18 cellular contexts compared by ENCODE assay signal in the genomic region with DNA sequence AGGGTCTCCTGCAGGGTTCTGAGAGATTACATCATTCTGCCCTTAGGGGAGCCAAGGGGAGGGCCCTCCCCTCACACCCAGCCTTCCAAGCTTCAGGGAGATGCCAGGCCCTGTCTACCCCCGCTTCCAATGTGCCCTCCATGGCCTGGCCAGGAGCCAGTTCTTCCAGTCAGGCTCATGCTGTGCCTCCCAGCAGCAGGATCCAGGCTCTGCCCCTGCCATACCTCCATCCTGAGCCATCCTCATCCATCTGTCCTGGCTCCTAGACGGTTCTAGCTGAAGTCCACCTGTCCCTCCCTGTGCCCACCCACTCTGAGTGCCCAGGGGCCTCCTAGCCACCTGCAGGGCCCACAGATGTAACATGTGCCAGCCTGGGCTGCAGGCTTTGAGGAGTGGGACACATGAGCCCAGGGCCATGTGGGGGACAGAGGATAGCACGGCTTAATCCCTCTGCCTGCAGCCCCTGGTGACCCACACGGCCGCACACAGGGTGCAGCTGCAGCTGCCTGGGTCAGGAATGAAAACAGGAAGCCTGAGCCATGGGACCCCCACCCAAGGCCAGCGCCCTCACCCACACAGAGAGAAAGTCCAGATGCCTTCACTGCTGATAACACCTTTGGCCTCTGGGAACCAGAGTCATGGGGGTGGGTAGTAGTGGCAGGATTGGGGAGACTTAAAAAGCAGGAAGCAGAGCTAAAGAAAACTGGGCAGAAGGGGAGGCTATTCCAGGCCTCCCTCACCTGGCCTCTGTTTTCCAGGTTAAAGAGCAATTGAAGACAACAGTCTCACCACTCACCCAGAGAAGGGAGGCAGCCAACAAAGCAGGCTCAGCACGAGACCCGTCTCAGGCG. TPM values are rescaled to one million over a fixed set of nuclear protein-coding genes. Genes with fewer than 3 reads are reported as not detected.
DNase-seq lines count a peak whose midpoint lies in the region; ATAC-seq and TF ChIP-seq lines count a peak whose summit lies in the region.
"Had no signal": no experiment of that assay in that cellular context is flagged by ENCODE, and none has a peak within 500 bp of the region (broad histone marks: within the 10 kb centered on the region; RNA-seq: fewer than 3 reads in every experiment).

No MANE protein-coding gene starts in this region.

- WGBS in testis, 2 donors: 66 to 86% methylated on average over 1 to 9 of the region's 9 CpGs

- peaks cover 0 to 3% of the 10 kb centered on the region in 2 donors for H3K4me1 Mint-ChIP-seq in immature natural killer cell

- peak overlapping the region; percentile 40 for H3K27ac ChIP-seq in left ventricle myocardium inferior (replicated peaks)
- H3K27ac ChIP-seq in testis: no peak overlapping the region
- H3K27ac ChIP-seq: KMS-11, Peyer's patch had no signal

- H3K9me3 ChIP-seq in left ventricle myocardium inferior (replicated peaks) (peaks cover 10% of the 10 kb centered on the region), mucosa of descending colon (no peaks in the 10 kb centered on the region), testis (no peaks in the 10 kb centered on the region)

- no peak for TF ChIP-seq CTCF in left ventricle myocardium inferior (IDR thresholded peaks at IDR 0.05; ENCODE audit: borderline replicate concordance)
- no peak for TF ChIP-seq CTCF in mucosa of descending colon (IDR thresholded peaks at IDR 0.05)
- no peak for TF ChIP-seq CTCF in testis (IDR thresholded peaks at IDR 0.05)

- H3K36me3 Mint-ChIP-seq in immature natural killer cell: peaks cover 33 to 38% (median 35%) of the 10 kb centered on the region in 3 donors

- no peak for ATAC-seq in left cardiac atrium
- ATAC-seq in mucosa of descending colon: no peak

- H3K4me1 ChIP-seq in left ventricle myocardium inferior (peaks cover 13% of the 10 kb centered on the region), mucosa of descending colon (ENCODE audit: low read depth) (peaks cover 32% of the 10 kb centered on the region), testis (peaks cover 15% of the 10 kb centered on the region)
- H3K4me1 ChIP-seq: Peyer's patch had no signal

- H3K36me3 ChIP-seq in left ventricle myocardium inferior (peaks cover 48% of the 10 kb centered on the region), mucosa of descending colon (ENCODE audit: low read depth) (no peaks in the 10 kb centered on the region), testis (ENCODE audit: low read depth, missing control alignments) (no peaks in the 10 kb centered on the region)

- H3K27me3 Mint-ChIP-seq in immature natural killer cell (ENCODE audit: low read depth in 3 of 3): peaks cover 0 to 4% (median 0%) of the 10 kb centered on the region in 3 donors
- H3K27me3 Mint-ChIP-seq: CD4-positive, alpha-beta memory T cell had no signal

- TF ChIP-seq POLR2A in testis (IDR thresholded peaks at IDR 0.05): no peak

- no peak overlapping the region for H3K4me3 Mint-ChIP-seq in immature natural killer cell
- H3K4me3 Mint-ChIP-seq: HFFc6 had no signal

- H3K27ac Mint-ChIP-seq in immature natural killer cell: no peak overlapping the region
- H3K27ac Mint-ChIP-seq: HFFc6 had no signal

- H3K4me3 ChIP-seq in left ventricle myocardium inferior (no peak overlapping the region), mucosa of descending colon (no peak overlapping the region), testis (no peak overlapping the region)
- H3K4me3 ChIP-seq: Peyer's patch had no signal

- intact Hi-C loops in left ventricle myocardium inferior (cut with micrococcal nuclease): no loop called here
- intact Hi-C loops in left cardiac atrium (cut with DNase I): no loop called here
- intact Hi-C loops in mucosa of descending colon (cut with DNase I, micrococcal nuclease): no loop called here
- intact Hi-C loops in testis (cut with DNase I; ENCODE audit: low total_unique reads): no loop called here

- DNase-seq in left ventricle myocardium inferior (no peak), left cardiac atrium (no peak), NCI-H345 treated with DMSO at 0.1 percent for 48 hours (lab: John Stamatoyannopoulos, UW; ENCODE audit: unreplicated experiment) (peak; percentile 8), mucosa of descending colon (peak in 2 of 3 donors; percentile 25 to 38), testis (peak; percentile 54), immature natural killer cell (no peak), inferior parietal cortex (ENCODE audit: extremely low spot score) (no peak)
- DNase-seq: ACHN; CD4-positive, alpha-beta memory T cell; HFFc6; NCI-H1092; NCI-H2107; NCI-H82; SIG-M5 had no signal

- H3K9me3 Mint-ChIP-seq in immature natural killer cell: no peaks in the 10 kb centered on the region
- H3K9me3 Mint-ChIP-seq: HFFc6 had no signal

- H3K27me3 ChIP-seq in left ventricle myocardium inferior (ENCODE audit: low read depth) (no peaks in the 10 kb centered on the region), testis (no peaks in the 10 kb centered on the region)
- H3K27me3 ChIP-seq: Peyer's patch had no signal

RNA-seq across cellular contexts. Expression of a gene that starts 11.8 kb away (rescaled TPM):
- total RNA-seq in left ventricle myocardium inferior (10.3 TPM), left cardiac atrium (10 to 100 TPM; 10.8 to 12.3 TPM), mucosa of descending colon (100 to 1,000 TPM in 1 of 3 donors, 10 to 100 TPM in 2; 38.2 to 113 (median 66.5) TPM), testis (100 to 1,000 TPM; 155 to 228 TPM)
- polyA plus RNA-seq in testis (ENCODE audit: insufficient read depth, low read depth, low replicate concordance) (88.4 TPM), immature natural killer cell (10 to 100 TPM; 11.6 to 18.0 (median 12.1) TPM)

RNA-seq across cellular contexts. Expression of a gene that starts 21.3 kb away (rescaled TPM):
- 0.08 TPM for total RNA-seq in left ventricle myocardium inferior
- total RNA-seq in left cardiac atrium: under 1 TPM; 0.29 to 0.82 TPM
- 1 to 10 TPM in 2 of 3 donors, under 1 TPM in 1; 0.73 to 1.7 (median 1.5) TPM for total RNA-seq in mucosa of descending colon
- 10 to 100 TPM; 32.3 to 40.8 TPM for total RNA-seq in testis
- polyA plus RNA-seq in testis (ENCODE audit: insufficient read depth, low read depth, low replicate concordance): 36.9 TPM
- 1 to 10 TPM in 1 of 3 donors, under 1 TPM in 2; 0.16 to 2.4 (median 0.84) TPM for polyA plus RNA-seq in immature natural killer cell
- total RNA-seq: Daoy had no signal

RNA-seq across cellular contexts. Expression of a gene that starts 27.1 kb away (rescaled TPM):
- 3.6 TPM for total RNA-seq in left ventricle myocardium inferior
- 1 to 10 TPM; 6.1 to 6.2 TPM for total RNA-seq in left cardiac atrium
- total RNA-seq in mucosa of descending colon: 100 to 1,000 TPM in 2 of 3 donors, 10 to 100 TPM in 1; 69.7 to 197 (median 150) TPM
- 10 to 100 TPM; 16.3 to 17.4 TPM for total RNA-seq in testis
- polyA plus RNA-seq in testis (ENCODE audit: insufficient read depth, low read depth, low replicate concordance): 9.5 TPM
- polyA plus RNA-seq in immature natural killer cell: 10 to 100 TPM; 12.9 to 15.7 (median 14.6) TPM
- total RNA-seq: MCF 10A had no signal

Comparison
In these comparisons a context has a peak if more than half of its experiments do, and no peak if none do; other contexts are left out.
1. DNase-seq: peak in NCI-H345 treated with DMSO at 0.1 percent for 48 hours (single experiment), mucosa of descending colon (2 of 3) and testis (single experiment); none in left ventricle myocardium inferior (single experiment), left cardiac atrium (single experiment), immature natural killer cell (0 of 3) and inferior parietal cortex (single experiment).
2. RNA of a gene that starts 21.3 kb away (total RNA-seq): 32.3 to 40.8 TPM in testis; 0.73 to 1.7 TPM in mucosa of descending colon, 0.29 to 0.82 TPM in left cardiac atrium and 0.08 TPM in left ventricle myocardium inferior (single experiment); every median in the first group is over 10 times any median in the second.